Comparison of ENCODE assay signal across 19 cellular contexts in the genomic region with DNA sequence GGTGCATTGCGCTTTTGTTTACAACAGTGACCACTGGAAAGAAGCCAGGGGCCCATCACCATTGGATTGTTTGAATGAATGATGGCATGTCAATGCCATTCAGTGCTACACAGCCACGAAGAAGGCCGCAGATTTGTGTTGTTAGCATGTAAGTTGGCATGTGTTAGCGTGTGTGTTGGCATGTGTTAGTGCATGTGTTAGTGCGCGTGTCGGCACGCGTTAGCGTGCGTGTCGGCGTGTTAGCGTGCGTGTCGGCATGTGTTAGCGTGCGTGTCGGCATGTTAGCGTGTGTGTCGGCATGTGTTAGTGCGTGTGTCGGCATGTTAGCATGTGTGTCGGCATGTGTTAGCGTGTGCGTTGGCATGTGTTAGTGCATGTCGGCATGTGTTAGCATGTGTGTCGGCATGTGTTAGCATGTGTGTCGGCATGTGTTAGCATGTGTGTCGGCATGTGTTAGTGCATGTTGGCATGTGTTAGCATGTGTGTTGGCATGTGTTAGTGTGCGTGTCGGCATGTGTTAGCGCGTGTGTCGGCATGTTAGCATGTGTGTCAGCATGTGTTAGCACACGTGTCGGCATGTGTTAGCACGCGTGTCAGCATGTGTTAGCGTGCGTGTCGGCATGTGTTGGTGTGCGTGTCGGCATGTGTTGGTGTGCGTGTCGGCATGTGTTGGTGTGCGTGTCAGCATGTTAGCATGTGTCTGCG. TPM values are rescaled to one million over a fixed set of nuclear protein-coding genes. Genes with fewer than 3 reads are reported as not detected.
DNase-seq lines count a peak whose midpoint lies in the region; ATAC-seq, FAIRE-seq and TF ChIP-seq lines count a peak whose summit lies in the region.
"Had no signal": no experiment of that assay in that cellular context is flagged by ENCODE, and none has a peak within 500 bp of the region (broad histone marks: within the 10 kb centered on the region; RNA-seq: fewer than 3 reads in every experiment).

No MANE protein-coding gene starts in this region.

- H4K8ac ChIP-seq in mesenchymal stem cell (ENCODE audit: low read length): no peak overlapping the region

- no peak for TF ChIP-seq EP300 in A549 (IDR thresholded peaks at IDR 0.05)
- no peak for TF ChIP-seq EP300 in K562 (IDR thresholded peaks at IDR 0.05; ENCODE audit: low read length)

- no peak overlapping the region for H2BK120ac ChIP-seq in mesenchymal stem cell (ENCODE audit: low read depth, low read length)

- no peak overlapping the region for H3K4ac ChIP-seq in mesenchymal stem cell (ENCODE audit: low read depth in 1 of 2, low read length in 2 of 2)

- H3K9ac ChIP-seq in HCT116 (ENCODE audit: low read length) (no peak overlapping the region), K562 (ENCODE audit: insufficient read depth in 1 of 2, low read depth in 2 of 2, low read length in 2 of 2) (no peak overlapping the region), mesenchymal stem cell (ENCODE audit: low read length) (no peak overlapping the region)
- H3K9ac ChIP-seq: BLaER1 treated with 17β-estradiol and CSF1 and Interleukin-3, amounts not matched to agents 10 nM and 100 nM had no signal

- no peak for FAIRE-seq in A549 (lab: Jason Lieb, UNC)
- no peak for FAIRE-seq in K562 (lab: Jason Lieb, UNC)
- FAIRE-seq: A204.1, GM18507 had no signal

- H3K27ac ChIP-seq in A549 (peak overlapping the region in 1 of 2 experiments; percentile 92; a peak in 3 of 6 replicates), HCT116 (ENCODE audit: low read depth, low read length) (peak overlapping the region; percentile 21; the same call in 1 of the 2 replicates), K562 (ENCODE audit: extremely low read depth, low read depth, low read length) (no peak overlapping the region), mesenchymal stem cell (ENCODE audit: low read length, poor library complexity, severe bottlenecking) (no peak overlapping the region)
- H3K27ac ChIP-seq: BLaER1 treated with 17β-estradiol and CSF1 and Interleukin-3, amounts not matched to agents 10 nM and 100 nM; Peyer's patch had no signal

- no peak overlapping the region for H2AK5ac ChIP-seq in mesenchymal stem cell (ENCODE audit: low read length, severe bottlenecking)

- TF ChIP-seq POLR2A in A549 (IDR thresholded peaks at IDR 0.05; ENCODE audit: low read length): no peak
- TF ChIP-seq POLR2A in HCT116 (IDR thresholded peaks at IDR 0.05; ENCODE audit: borderline replicate concordance, extremely low read depth, insufficient read depth, insufficient read length): no peak
- no peak for TF ChIP-seq POLR2A in K562 (conservative IDR thresholded peaks at IDR 0.05)

- H3K27me3 ChIP-seq in HCT116 (ENCODE audit: insufficient read depth, low read length) (no peaks in the 10 kb centered on the region), K562 (ENCODE audit: control insufficient read depth in 2 of 2, insufficient read depth in 2 of 2, low read length in 2 of 2) (peaks cover 24 to 45% of the 10 kb centered on the region in 2 experiments), mesenchymal stem cell (ENCODE audit: control insufficient read depth in 1 of 2, insufficient read depth in 1 of 2, low read length in 2 of 2) (no peaks in the 10 kb centered on the region)
- H3K27me3 ChIP-seq: Peyer's patch had no signal

- H3K4me2 ChIP-seq in A549 (no peak overlapping the region), HCT116 (ENCODE audit: low read length) (no peak overlapping the region), K562 (ENCODE audit: insufficient read depth, low read length) (no peak overlapping the region), mesenchymal stem cell (ENCODE audit: low read length, poor library complexity, severe bottlenecking) (no peak overlapping the region)
- H3K4me2 ChIP-seq: BLaER1 treated with 17β-estradiol and CSF1 and Interleukin-3, amounts not matched to agents 10 nM and 100 nM had no signal

- no peaks in the 10 kb centered on the region for H3K9me1 ChIP-seq in K562 (ENCODE audit: control insufficient read depth, insufficient read depth, low read length)

- H3K4me3 ChIP-seq in A549 (no peak overlapping the region), HCT116 (replicated peaks in 1 of 2; ENCODE audit: low read depth in 1 of 2, low read length in 2 of 2) (no peak overlapping the region), K562 (no peak overlapping the region), mesenchymal stem cell (ENCODE audit: insufficient read depth in 1 of 2, low read depth in 1 of 2, low read length in 2 of 2) (no peak overlapping the region)
- H3K4me3 ChIP-seq: BLaER1 treated with 17β-estradiol and CSF1 and Interleukin-3, amounts not matched to agents 10 nM and 100 nM; Peyer's patch had no signal

- H3K18ac ChIP-seq in mesenchymal stem cell (ENCODE audit: low read depth in 1 of 2, low read length in 2 of 2): peak overlapping the region in 1 of 2 experiments; percentile 44

- no peak overlapping the region for H2AFZ ChIP-seq in HCT116 (ENCODE audit: low read depth, low read length, poor library complexity, severe bottlenecking)
- H2AFZ ChIP-seq in K562 (ENCODE audit: low read depth, low read length): no peak overlapping the region
- H2AFZ ChIP-seq in mesenchymal stem cell (ENCODE audit: low read depth, low read length): no peak overlapping the region

- no peaks in the 10 kb centered on the region for H3K9me2 ChIP-seq in HCT116 (ENCODE audit: insufficient read depth)

- H2BK5ac ChIP-seq in mesenchymal stem cell (ENCODE audit: low read depth, low read length, poor library complexity, severe bottlenecking): no peak overlapping the region

- no peaks in the 10 kb centered on the region for H3K36me3 ChIP-seq in HCT116 (ENCODE audit: control insufficient read depth in 1 of 2, insufficient read depth in 2 of 2, low read length in 2 of 2)
- H3K36me3 ChIP-seq in K562 (ENCODE audit: control insufficient read depth, insufficient read depth, low read length): no peaks in the 10 kb centered on the region
- H3K36me3 ChIP-seq in mesenchymal stem cell (ENCODE audit: control insufficient read depth in 1 of 2, insufficient read depth in 2 of 2, low read depth in 1 of 2, low read length in 2 of 2): no peaks in the 10 kb centered on the region
- H3K36me3 ChIP-seq: BLaER1 treated with 17β-estradiol and CSF1 and Interleukin-3, amounts not matched to agents 10 nM and 100 nM; Peyer's patch had no signal

- POLR2A ChIA-PET in A549 (lab: Yijun Ruan, JAX) (no interaction called here), HCT116 (lab: Charles Lee) (interaction anchor here (1.1 kb wide), 1 partner anchor 13 kb away, joined by 3 read pairs; no protein-coding TSS in a partner anchor), K562 (lab: Yijun Ruan, JAX) (no interaction called here)

- TF ChIP-seq RAD21 in A549 (conservative IDR thresholded peaks at IDR 0.05 in 1 of 2, IDR thresholded peaks at IDR 0.05 in 1 of 2): no peak
- TF ChIP-seq RAD21 in HCT116 (IDR thresholded peaks at IDR 0.05; ENCODE audit: low read depth): no peak
- no peak for TF ChIP-seq RAD21 in K562 (CRISPR knock-in tag; conservative IDR thresholded peaks at IDR 0.05 in 1 of 2, IDR thresholded peaks at IDR 0.05 in 1 of 2)

- no peak overlapping the region for H2BK12ac ChIP-seq in mesenchymal stem cell (ENCODE audit: low read length in 2 of 2)

- H4K20me1 ChIP-seq in HCT116 (ENCODE audit: insufficient read depth) (no peaks in the 10 kb centered on the region), K562 (replicated peaks; ENCODE audit: control insufficient read depth, insufficient read depth, low read length) (no peaks in the 10 kb centered on the region)
- H4K20me1 ChIP-seq: BLaER1 treated with 17β-estradiol and CSF1 and Interleukin-3, amounts not matched to agents 10 nM and 100 nM had no signal

- H3K79me1 ChIP-seq in mesenchymal stem cell (replicated peaks; ENCODE audit: low read length, poor library complexity, severe bottlenecking): no peaks in the 10 kb centered on the region

- intact Hi-C loops in HCT116 (cut with micrococcal nuclease): no loop called here
- intact Hi-C loops in K562 (cut with micrococcal nuclease): no loop called here

- no peak overlapping the region for H3K23ac ChIP-seq in mesenchymal stem cell (ENCODE audit: low read length in 2 of 2)

- H4K91ac ChIP-seq in mesenchymal stem cell (ENCODE audit: low read length): peak overlapping the region; percentile 20

- in situ Hi-C loops in K562 (cut with MboI): no loop called here

- H3K4me1 ChIP-seq in A549 (peaks cover 37% of the 10 kb centered on the region), HCT116 (ENCODE audit: control insufficient read depth in 1 of 2, insufficient read depth in 2 of 2, low read length in 2 of 2) (peaks cover 28 to 43% of the 10 kb centered on the region in 2 experiments), K562 (replicated peaks in 1 of 2; ENCODE audit: control insufficient read depth in 2 of 2, insufficient read depth in 2 of 2, low read length in 2 of 2) (peaks cover 0 to 7% of the 10 kb centered on the region in 2 experiments; a peak in 1 of 5 replicates), mesenchymal stem cell (ENCODE audit: control insufficient read depth, insufficient read depth, low read depth, low read length) (peaks cover 24% of the 10 kb centered on the region)
- H3K4me1 ChIP-seq: Peyer's patch had no signal

- CTCF ChIA-PET in A549 (lab: Yijun Ruan, JAX): interaction anchor here (1.1 kb wide), 1 partner anchor 96 kb away, joined by 4 read pairs; no protein-coding TSS in a partner anchor
- CTCF ChIA-PET in HCT116 (lab: Charles Lee): no interaction called here
- CTCF ChIA-PET in K562 (lab: Yijun Ruan, JAX; ENCODE audit: low intra/inter-chr PET ratio): no interaction called here

- ATAC-seq in A549 (no peak), HCT116 (no peak), K562 (no peak), GM19463 (IDR thresholded peaks at IDR 0.05; ENCODE audit: unreplicated experiment) (no peak), HG03196 (IDR thresholded peaks at IDR 0.05; ENCODE audit: unreplicated experiment) (no peak), HG03432 (IDR thresholded peaks at IDR 0.05; ENCODE audit: unreplicated experiment) (no peak)
- ATAC-seq: CD8-positive, alpha-beta T cell; Right ventricle myocardium inferior had no signal

- DNase-seq in A549 (ENCODE audit: low read depth in 1 of 2, low spot score in 1 of 2) (no peak), HCT116 (ENCODE audit: low read depth, low spot score) (no peak), K562 (ENCODE audit: extremely low read depth in 1 of 4, low spot score in 3 of 4) (no peak), mesenchymal stem cell (no peak), islet precursor cell (no peak)
- DNase-seq: Calu3; CD8-positive, alpha-beta T cell; GF-D8; NCI-H1092 treated with DMSO at 0.1 percent for 48 hours; NCI-H1694 treated with DMSO at 0.1 percent for 48 hours; NK-92 treated with Interleukin-12 subunit alpha and Interleukin-12 subunit beta, amount 100 ng/mL, for 24 hours had no signal

- RAD21 ChIA-PET in HCT116 (lab: Charles Lee; ENCODE audit: low non-redundant PET in 1 of 2, low total read pairs in 2 of 2, uncharacterized antibody in 2 of 2, unreplicated experiment in 2 of 2): no interaction called here

- no peaks in the 10 kb centered on the region for H3K9me3 ChIP-seq in A549
- peaks cover 0 to 11% of the 10 kb centered on the region in 2 experiments; a peak in 1 of 4 replicates for H3K9me3 ChIP-seq in HCT116 (ENCODE audit: control insufficient read depth in 1 of 2, insufficient read depth in 1 of 2, low read depth in 1 of 2, low read length in 2 of 2)
- H3K9me3 ChIP-seq in K562 (replicated peaks; ENCODE audit: control insufficient read depth, insufficient read depth, low read depth, low read length): peaks cover 3% of the 10 kb centered on the region; the same call in 1 of the 2 replicates
- no peaks in the 10 kb centered on the region for H3K9me3 ChIP-seq in mesenchymal stem cell (ENCODE audit: control insufficient read depth, low read length)
- H3K9me3 ChIP-seq: Peyer's patch had no signal

- no peak for TF ChIP-seq CTCF in A549 (IDR thresholded peaks at IDR 0.05)
- TF ChIP-seq CTCF in HCT116 (IDR thresholded peaks at IDR 0.05 in 2 of 3, conservative IDR thresholded peaks at IDR 0.05 in 1 of 3; ENCODE audit: borderline replicate concordance in 1 of 3, insufficient read depth in 1 of 3, low read depth in 2 of 3, low read length in 2 of 3): no peak
- no peak for TF ChIP-seq CTCF in K562 (IDR thresholded peaks at IDR 0.05 in 2 of 3, conservative IDR thresholded peaks at IDR 0.05 in 1 of 3; ENCODE audit: insufficient read depth in 2 of 3, low read depth in 1 of 3, low read length in 3 of 3)

- BruUV-seq in HCT116 (replicated peaks; lab: Mats Ljungman, UMichigan): no TSS peak
- BruUV-seq in K562 (replicated peaks; lab: Mats Ljungman, UMichigan): no TSS peak

- H3K79me2 ChIP-seq in HCT116 (ENCODE audit: insufficient read depth, low read length) (no peaks in the 10 kb centered on the region), K562 (ENCODE audit: control insufficient read depth, insufficient read depth, low read length) (no peaks in the 10 kb centered on the region)

- no peak overlapping the region for H2BK15ac ChIP-seq in mesenchymal stem cell (ENCODE audit: low read depth, poor library complexity, severe bottlenecking)

- H3K14ac ChIP-seq in mesenchymal stem cell (ENCODE audit: low read length in 2 of 2): peak overlapping the region in 1 of 2 experiments; percentile 90

- 90% methylated on average over 48 of the region's 48 CpGs for WGBS in A549 (ENCODE audit: missing lambda C conversion rate)
- 87% methylated on average over 48 of the region's 48 CpGs for WGBS in K562 (ENCODE audit: insufficient coverage, low coverage, missing lambda C conversion rate)
- 95% methylated on average over 48 of the region's 48 CpGs for WGBS in mesenchymal stem cell

RNA-seq across cellular contexts. Expression of a gene that starts 15.3 kb away (rescaled TPM):
- polyA plus RNA-seq in A549 (2011; rRNA removed) (6.9 and 8.2 TPM in 2 replicates), A549 (2017; fragmentation: RNase III; extraction: RNeasy Plus Mini Kit Qiagen cat#74134 plus additional on column Dnase treatment) (4.0 to 7.1 TPM (median 4.4 TPM) in 3 replicates), K562 (2011; rRNA removed) (0.08 and 0.17 TPM in 2 replicates), K562 (2014; fragmentation: Illumina TruSeq; extraction: Trizol) (0.43 and 0.54 TPM in 2 replicates), K562 (2014; fragmentation: Nextera tagmentation; extraction: Ambion mirVana) (under 1 TPM; 0.10 to 0.17 TPM), K562 (2014; rRNA removed) (0.16 and 0.33 TPM in 2 replicates)
- polyA plus RNA-seq in A549 (2012; cell fraction: cytosol; rRNA removed): 7.3 and 11.1 TPM in 2 replicates
- polyA plus RNA-seq in A549 (2012; cell fraction: nucleus; rRNA removed): 24.2 and 33.7 TPM in 2 replicates
- polyA minus RNA-seq in A549 (2011; rRNA and poly(A)+ RNA removed): 24.1 and 27.2 TPM in 2 replicates
- total RNA-seq in HCT116 (2021; ENCODE audit: unreplicated experiment) (10.9 TPM), K562 (2014; rRNA removed) (0.45 and 0.53 TPM in 2 replicates), K562 (2014; rRNA removed; fragmentation: Illumina TruSeq; extraction: Trizol) (0.38 and 0.40 TPM in 2 replicates), K562 (2015; rRNA removed; fragmentation: Illumina TruSeq; extraction: Trizol) (1.5 TPM in 2 replicates), K562 (2021) (1.3 and 1.7 TPM in 2 replicates)
- 3.8 and 4.5 TPM in 2 replicates for polyA plus RNA-seq in HCT116 (2012)
- 1.3 and 1.7 TPM in 2 replicates for total RNA-seq in K562 (2011; cell fraction: chromatin; rRNA removed; ENCODE audit: low replicate concordance)
- total RNA-seq in K562 (2011; cell fraction: nucleolus; rRNA removed): 1.5 and 1.6 TPM in 2 replicates
- 1.5 and 1.7 TPM in 2 replicates for total RNA-seq in K562 (2011; cell fraction: nucleoplasm; rRNA removed)
- polyA plus RNA-seq in K562 (2011; cell fraction: cytosol; rRNA removed): 0.15 and 0.21 TPM in 2 replicates
- polyA plus RNA-seq in K562 (2011; cell fraction: nucleus; rRNA removed): 0.24 and 0.44 TPM in 2 replicates
- polyA plus RNA-seq in K562 (2012): 1.5 and 3.9 TPM in 2 replicates
- polyA minus RNA-seq in K562 (2011; rRNA and poly(A)+ RNA removed): 0.36 and 0.67 TPM in 2 replicates
- 0.36 and 1.2 TPM in 2 replicates for polyA minus RNA-seq in K562 (2011; cell fraction: cytosol; rRNA and poly(A)+ RNA removed)
- polyA minus RNA-seq in K562 (2011; cell fraction: nucleus; rRNA and poly(A)+ RNA removed): 0.78 and 0.81 TPM in 2 replicates
- polyA plus RNA-seq in mesenchymal stem cell (2013, experiment 1 of 2): 0.64 TPM
- 0.71 TPM for polyA plus RNA-seq in mesenchymal stem cell (2013, experiment 2 of 2)
